ENCODE assay signal across 15 cellular contexts in genomic region chr18:79664525-79665125, GRCh38. TPM values are rescaled to one million over a fixed set of nuclear protein-coding genes. Genes with fewer than 3 reads are reported as not detected.
DNase-seq lines count a peak whose midpoint lies in the region; ATAC-seq, FAIRE-seq and TF ChIP-seq lines count a peak whose summit lies in the region.
"Had no signal": no experiment of that assay in that cellular context is flagged by ENCODE, and none has a peak within 500 bp of the region (broad histone marks: within the 10 kb centered on the region; RNA-seq: fewer than 3 reads in every experiment).

No MANE protein-coding gene starts in this region.

- ATAC-seq in A549 (peak; percentile 54 to 71; a peak in 4 of 6 replicates), foreskin keratinocyte (peak; percentile 99), heart right ventricle (no peak)
- ATAC-seq: mucosa of descending colon, pancreas had no signal

- H3K9me3 ChIP-seq in A549 (no peaks in the 10 kb centered on the region), heart right ventricle (no peaks in the 10 kb centered on the region)
- H3K9me3 ChIP-seq: mucosa of descending colon, pancreas, testis had no signal

- no peak overlapping the region for H3K27ac Mint-ChIP-seq in glutamatergic neuron (ENCODE audit: unreplicated experiment)

- H3K4me1 Mint-ChIP-seq in glutamatergic neuron (ENCODE audit: low read depth, unreplicated experiment) = no peaks in the 10 kb centered on the region

- POLR2A ChIA-PET in A549 (lab: Yijun Ruan, JAX) = no interaction called here

- H3K27me3 ChIP-seq in foreskin keratinocyte (peaks cover 31% of the 10 kb centered on the region), heart right ventricle (peaks cover 0 to 14% (median 6%) of the 10 kb centered on the region in 7 donors)
- H3K27me3 ChIP-seq: pancreas, testis had no signal

- no peak for FAIRE-seq in A549 (lab: Jason Lieb, UNC)
- FAIRE-seq: pancreas had no signal

- intact Hi-C loops in heart right ventricle (cut with DNase I) = no loop called here

- no peaks in the 10 kb centered on the region for H3K36me3 ChIP-seq in heart right ventricle
- H3K36me3 ChIP-seq: pancreas had no signal

- TF ChIP-seq EP300 in A549 (IDR thresholded peaks at IDR 0.05) = no peak

- no peak overlapping the region for H3K4me2 ChIP-seq in A549

- no peak overlapping the region for H3K4me3 ChIP-seq in A549
- H3K4me3 ChIP-seq in HFF-Myc (replicated peaks; ENCODE audit: low read depth, low read length) = no peak overlapping the region
- no peak overlapping the region for H3K4me3 ChIP-seq in heart right ventricle
- H3K4me3 ChIP-seq: mucosa of descending colon, pancreas, SK-N-MC, testis had no signal

- H3K27ac ChIP-seq in A549 = no peak overlapping the region
- no peak overlapping the region for H3K27ac ChIP-seq in foreskin keratinocyte
- no peak overlapping the region for H3K27ac ChIP-seq in heart right ventricle
- H3K27ac ChIP-seq: pancreas, SK-N-MC, testis had no signal

- H3K4me3 Mint-ChIP-seq in glutamatergic neuron (ENCODE audit: unreplicated experiment) = no peak overlapping the region

- no peaks in the 10 kb centered on the region for H3K4me1 ChIP-seq in A549
- H3K4me1 ChIP-seq in foreskin keratinocyte = peaks cover 3% of the 10 kb centered on the region
- H3K4me1 ChIP-seq in heart right ventricle = no peaks in the 10 kb centered on the region
- H3K4me1 ChIP-seq: pancreas, testis had no signal

- CTCF ChIA-PET in A549 (lab: Yijun Ruan, JAX) = no interaction called here

- no peaks in the 10 kb centered on the region for H3K36me3 Mint-ChIP-seq in glutamatergic neuron (ENCODE audit: unreplicated experiment)

- no peak for TF ChIP-seq RAD21 in A549 (conservative IDR thresholded peaks at IDR 0.05 in 1 of 2, IDR thresholded peaks at IDR 0.05 in 1 of 2)

- TF ChIP-seq CTCF in A549 (IDR thresholded peaks at IDR 0.05) (no peak), HFF-Myc (IDR thresholded peaks at IDR 0.05; ENCODE audit: low read depth, low read length, missing control alignments) (no peak), foreskin keratinocyte (conservative IDR thresholded peaks at IDR 0.05) (no peak), heart right ventricle (IDR thresholded peaks at IDR 0.05) (no peak), glutamatergic neuron (IDR thresholded peaks at IDR 0.05; ENCODE audit: partially characterized antibody, unreplicated experiment) (no peak), GM20000 (IDR thresholded peaks at IDR 0.05; ENCODE audit: extremely low read depth, missing control alignments) (no peak)

- H3K9me3 Mint-ChIP-seq in glutamatergic neuron (ENCODE audit: unreplicated experiment) = peaks cover 4% of the 10 kb centered on the region

- TF ChIP-seq POLR2A in A549 (IDR thresholded peaks at IDR 0.05; ENCODE audit: low read length) = no peak

- WGBS in A549 (ENCODE audit: missing lambda C conversion rate) = 14% methylated on average over 3 of the region's 3 CpGs
- 67 to 83% methylated on average over 3 of the region's 3 CpGs for WGBS in heart right ventricle, 2 donors

- peak in 1 of 2 experiments; percentile 29 for DNase-seq in A549 (ENCODE audit: low read depth in 1 of 2, low spot score in 1 of 2)
- DNase-seq in HFF-Myc (ENCODE audit: extremely low read depth, low read depth) = peak; percentile 15
- DNase-seq in amniotic epithelial cell (ENCODE audit: low read depth) = peak; percentile 93
- DNase-seq in foreskin keratinocyte = peak; percentile 76 to 86
- DNase-seq in heart right ventricle = no peak
- DNase-seq in glutamatergic neuron = no peak
- DNase-seq in HuH-7 (ENCODE audit: low spot score) = no peak
- DNase-seq in GM20000 (ENCODE audit: low spot score) = no peak
- DNase-seq: mucosa of descending colon; NCI-H2081; NK-92 treated with Interleukin-12 subunit alpha and Interleukin-12 subunit beta, amount 100 ng/mL, for 24 hours; pancreas; stimulated activated CD4-positive, alpha-beta T cell treated with anti-CD3 and anti-CD28 coated beads, Interleukin-15, amount 100 ng/mL, for 24 hours; testis had no signal

- H3K27me3 Mint-ChIP-seq in glutamatergic neuron (ENCODE audit: unreplicated experiment) = no peaks in the 10 kb centered on the region

TF ChIP-seq in A549, 52 proteins besides CTCF, POLR2A, EP300 and RAD21:
- TF ChIP-seq CBX8 (IDR thresholded peaks at IDR 0.05) = no peak
- TF ChIP-seq MYC (IDR thresholded peaks at IDR 0.05; ENCODE audit: borderline replicate concordance, low read length) = no peak
- no peak for TF ChIP-seq JUN (IDR thresholded peaks at IDR 0.05)
- TF ChIP-seq KDM1A (IDR thresholded peaks at IDR 0.05; ENCODE audit: low read depth) = no peak
- TF ChIP-seq ZFP36 (IDR thresholded peaks at IDR 0.05; ENCODE audit: borderline replicate concordance, partially characterized antibody) = no peak
- no peak for TF ChIP-seq EHF (CRISPR knock-in tag; IDR thresholded peaks at IDR 0.05)
- no peak for TF ChIP-seq HMGXB4 (CRISPR knock-in tag; IDR thresholded peaks at IDR 0.05; ENCODE audit: borderline replicate concordance)
- TF ChIP-seq CEBPB (IDR thresholded peaks at IDR 0.05) = no peak
- no peak for TF ChIP-seq ZNF302 (CRISPR knock-in tag; IDR thresholded peaks at IDR 0.05)
- TF ChIP-seq CHD4 (IDR thresholded peaks at IDR 0.05; ENCODE audit: borderline replicate concordance) = no peak
TF ChIP-seq in A549: peak in this region for 0.

RNA-seq across cellular contexts. Expression of gene CTDP1, which starts 15.0 kb away (rescaled TPM):
- polyA plus RNA-seq in A549 (2011; rRNA removed) (6.0 and 6.8 TPM in 2 replicates), A549 (2017; fragmentation: RNase III; extraction: RNeasy Plus Mini Kit Qiagen cat#74134 plus additional on column Dnase treatment) (11.5 to 12.5 TPM (median 12.1 TPM) in 3 replicates), foreskin keratinocyte (12.1 and 13.5 TPM in 2 replicates), heart right ventricle (1 to 10 TPM; 7.6 to 9.9 TPM)
- 10.6 and 12.5 TPM in 2 replicates for polyA plus RNA-seq in A549 (2012; cell fraction: cytosol; rRNA removed)
- polyA plus RNA-seq in A549 (2012; cell fraction: nucleus; rRNA removed) = 22.5 and 24.9 TPM in 2 replicates
- 7.5 and 11.0 TPM in 2 replicates for polyA minus RNA-seq in A549 (2011; rRNA and poly(A)+ RNA removed)
- total RNA-seq in foreskin keratinocyte (15.0 and 15.2 TPM in 2 replicates), heart right ventricle (10 to 100 TPM in 2 of 10 donors, 1 to 10 TPM in 8; 6.8 to 12.5 (median 9.3) TPM), glutamatergic neuron (ENCODE audit: unreplicated experiment) (34.8 TPM)

Comparison
In these comparisons a context has a peak if more than half of its experiments do, and no peak if none do; other contexts are left out.
1. ATAC-seq: peak in A549 (2 of 2) and foreskin keratinocyte (single experiment); none in heart right ventricle (0 of 8).
2. DNase-seq: peak in HFF-Myc (single experiment), amniotic epithelial cell (single experiment) and foreskin keratinocyte (2 of 2); none in heart right ventricle (0 of 2), glutamatergic neuron (single experiment), HuH-7 (single experiment) and GM20000 (single experiment).